15 cellular contexts compared by ENCODE assay signal in genomic region chr2:62217980-62218379, GRCh38. TPM values are rescaled to one million over a fixed set of nuclear protein-coding genes. Genes with fewer than 3 reads are reported as not detected.
DNase-seq lines count a peak whose midpoint lies in the region; ATAC-seq and TF ChIP-seq lines count a peak whose summit lies in the region.
"Had no signal": no experiment of that assay in that cellular context is flagged by ENCODE, and none has a peak within 500 bp of the region (broad histone marks: within the 10 kb centered on the region; RNA-seq: fewer than 3 reads in every experiment).

No MANE protein-coding gene starts in this region.

- peaks cover 50% of the 10 kb centered on the region for H3K36me3 Mint-ChIP-seq in activated naive CD8-positive, alpha-beta T cell treated with anti-CD3 and anti-CD28 coated beads, Interleukin-2, amount 50 U/mL, for 24 hours (ENCODE audit: low read depth)

- H3K9me3 ChIP-seq in right cardiac atrium (ENCODE audit: control insufficient read depth, low read length) (no peaks in the 10 kb centered on the region), spleen (peaks cover 0 to 10% (median 0%) of the 10 kb centered on the region in 8 donors)

- DNase-seq in GM03348 (ENCODE audit: low spot score) (peak; percentile 66), right cardiac atrium (no peak), spleen (no peak), NCI-H748 (lab: John Stamatoyannopoulos, UW; ENCODE audit: unreplicated experiment) (no peak)
- DNase-seq in activated naive CD8-positive, alpha-beta T cell treated with anti-CD3 and anti-CD28 coated beads, Interleukin-2, amount 50 U/mL, for 24 hours = no peak
- no peak for DNase-seq in effector CD8-positive, alpha-beta T cell (lab: John Stamatoyannopoulos, UW)
- DNase-seq in activated naive CD4-positive, alpha-beta T cell treated with Interleukin-2 at 50 U/mL for 16 hours = no peak
- DNase-seq in activated CD4-positive, alpha-beta T cell treated with anti-CD3 and anti-CD28 coated beads, Interleukin-2, amount 50 U/mL, for 1 hour = no peak
- DNase-seq: activated CD8-positive, alpha-beta memory T cell treated with anti-CD3 and anti-CD28 coated beads for 24 hours; GF-D8; H7; NCI-H526 had no signal

- TF ChIP-seq CTCF in spleen (IDR thresholded peaks at IDR 0.05 in 8 of 11, conservative IDR thresholded peaks at IDR 0.05 in 3 of 11) = no peak

- H3K4me1 Mint-ChIP-seq in activated naive CD8-positive, alpha-beta T cell treated with anti-CD3 and anti-CD28 coated beads, Interleukin-2, amount 50 U/mL, for 24 hours = peaks cover 98% of the 10 kb centered on the region

- H3K27me3 Mint-ChIP-seq in activated naive CD8-positive, alpha-beta T cell treated with anti-CD3 and anti-CD28 coated beads, Interleukin-2, amount 50 U/mL, for 24 hours = no peaks in the 10 kb centered on the region

- H3K27me3 ChIP-seq in right cardiac atrium (ENCODE audit: control insufficient read depth, insufficient read depth) (no peaks in the 10 kb centered on the region), spleen (replicated peaks in 1 of 7) (no peaks in the 10 kb centered on the region)

- no peak for ATAC-seq in activated naive CD8-positive, alpha-beta T cell treated with anti-CD3 and anti-CD28 coated beads, Interleukin-2, amount 50 U/mL, for 24 hours
- peak in 1 of 2 donors; percentile 25 for ATAC-seq in right cardiac atrium
- ATAC-seq: stimulated activated effector memory CD8-positive, alpha-beta T cell treated with anti-CD3 and anti-CD28 coated beads, Interleukin-12 subunit alpha, Interleukin-12 subunit beta, amount 100 ng/mL, for 72 hours had no signal

- H3K4me3 Mint-ChIP-seq in activated naive CD8-positive, alpha-beta T cell treated with anti-CD3 and anti-CD28 coated beads, Interleukin-2, amount 50 U/mL, for 24 hours = no peak overlapping the region
- H3K4me3 Mint-ChIP-seq: brain had no signal

- intact Hi-C loops in right cardiac atrium (cut with DNase I) = loop anchor here in 1 of 4 donors (10.0 kb wide), 1 partner anchor 223 kb away; no protein-coding TSS in a partner anchor
- intact Hi-C loops in spleen (cut with DNase I; ENCODE audit: low total_unique reads) = no loop called here

- H3K27ac ChIP-seq in right cardiac atrium (ENCODE audit: low read length) (peak overlapping the region; percentile 2), spleen (peak overlapping the region in 7 of 8 donors; percentile 47 to 75 (median 56))
- H3K27ac ChIP-seq: SK-N-MC had no signal

- peaks cover 24% of the 10 kb centered on the region for H3K4me1 ChIP-seq in right cardiac atrium (ENCODE audit: control insufficient read depth, insufficient read depth, low read length)
- peaks cover 18 to 100% (median 83%) of the 10 kb centered on the region in 6 donors for H3K4me1 ChIP-seq in spleen

- no peak for TF ChIP-seq POLR2A in spleen (IDR thresholded peaks at IDR 0.05)

- WGBS in right cardiac atrium = 60% methylated on average over 5 of the region's 5 CpGs
- WGBS in spleen, 5 donors = 47 to 64% (median 51%) methylated on average over 5 of the region's 5 CpGs

- peaks cover 0 to 14% (median 7%) of the 10 kb centered on the region in 6 donors for H3K36me3 ChIP-seq in spleen

- H3K9me3 Mint-ChIP-seq in activated naive CD8-positive, alpha-beta T cell treated with anti-CD3 and anti-CD28 coated beads, Interleukin-2, amount 50 U/mL, for 24 hours = peaks cover 4% of the 10 kb centered on the region
- H3K9me3 Mint-ChIP-seq: stimulated activated effector memory CD8-positive, alpha-beta T cell treated with anti-CD3 and anti-CD28 coated beads, Interleukin-12 subunit alpha, Interleukin-12 subunit beta, amount 100 ng/mL, for 72 hours had no signal

- H3K27ac Mint-ChIP-seq in activated naive CD8-positive, alpha-beta T cell treated with anti-CD3 and anti-CD28 coated beads, Interleukin-2, amount 50 U/mL, for 24 hours = peak overlapping the region; percentile 64
- H3K27ac Mint-ChIP-seq: brain had no signal

- H3K4me3 ChIP-seq in right cardiac atrium (ENCODE audit: low read length) (no peak overlapping the region), spleen (no peak overlapping the region)
- H3K4me3 ChIP-seq: SK-N-MC had no signal

RNA-seq across cellular contexts. Expression of gene B3GNT2, which starts 22.1 kb away (rescaled TPM):
- total RNA-seq in right cardiac atrium = 10 to 100 TPM; 14.5 to 17.4 (median 17.0) TPM
- polyA plus RNA-seq in right cardiac atrium = 14.1 TPM
- 10 to 100 TPM; 21.3 to 40.3 (median 28.9) TPM for total RNA-seq in spleen
- polyA plus RNA-seq in spleen = 10 to 100 TPM in 1 of 3 donors, 1 to 10 TPM in 2; 6.5 to 11.3 (median 8.5) TPM
